ENCODE assay signal across 17 cellular contexts in the genomic region with DNA sequence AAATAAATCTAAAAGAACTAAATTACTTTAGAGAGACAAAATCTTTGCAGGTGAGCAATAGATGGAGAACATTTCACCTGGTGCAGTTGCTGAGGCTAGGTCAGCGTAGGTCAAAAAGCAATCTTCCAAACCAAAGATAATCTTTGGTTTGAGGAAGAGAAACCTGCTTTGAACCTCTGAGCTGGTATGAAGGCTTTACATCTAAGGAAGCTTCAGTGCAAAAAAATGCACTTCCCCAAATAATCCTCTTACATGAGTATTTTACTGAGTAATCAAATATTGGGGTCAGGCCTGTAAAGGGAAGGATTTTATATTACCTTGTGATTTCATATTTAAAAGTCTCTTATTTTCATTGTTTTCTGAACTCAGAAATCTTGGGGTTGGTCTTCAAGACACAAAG.
"Had no signal": no experiment of that assay in that cellular context is flagged by ENCODE, and none has a peak within 500 bp of the region (broad histone marks: within the 10 kb centered on the region; RNA-seq: fewer than 3 reads in every experiment).

No MANE protein-coding gene starts in this region.

- H3K9me3 ChIP-seq: gastrocnemius medialis, right atrium auricular region, transverse colon had no signal

- H3K36me3 ChIP-seq: gastrocnemius medialis, right atrium auricular region, transverse colon had no signal

- H3K27ac ChIP-seq: gastrocnemius medialis, hepatocyte, right atrium auricular region, skin epidermis, transverse colon had no signal

- H3K27me3 Mint-ChIP-seq: activated naive CD8-positive, alpha-beta T cell; central memory CD8-positive, alpha-beta T cell had no signal

- H3K4me1 Mint-ChIP-seq: brain; central memory CD8-positive, alpha-beta T cell had no signal

- H3K27me3 ChIP-seq: gastrocnemius medialis, hepatocyte, right atrium auricular region, transverse colon had no signal

- H2AFZ ChIP-seq: hepatocyte had no signal

- ATAC-seq: activated T-cell treated with anti-CD3 and anti-CD28 coated beads, Interleukin-2, amount 50 U/mL, for 4 hours; gastrocnemius medialis had no signal

- H3K4me1 ChIP-seq: gastrocnemius medialis, right atrium auricular region, transverse colon had no signal

- DNase-seq: activated CD4-positive, alpha-beta T cell treated with anti-CD3 and anti-CD28 coated beads for 1 hour; activated CD4-positive, alpha-beta T cell treated with anti-CD3 and anti-CD28 coated beads, Interleukin-2, amount 50 U/mL, for 48 hours; activated gamma-delta T cell; activated T-cell treated with anti-CD3 and anti-CD28 coated beads, Interleukin-2, amount 50 U/mL, for 4 hours; amygdala; cortex of kidney; effector memory CD4-positive, alpha-beta T cell; gastrocnemius medialis; kidney glomerular epithelial cell; posterior cingulate gyrus; transverse colon had no signal

- H3K4me3 ChIP-seq: gastrocnemius medialis, hepatocyte, right atrium auricular region, skin epidermis, transverse colon had no signal

- H3K4me3 Mint-ChIP-seq: activated naive CD8-positive, alpha-beta T cell; activated T-cell treated with anti-CD3 and anti-CD28 coated beads, Interleukin-2, amount 50 U/mL, for 4 hours; brain; central memory CD8-positive, alpha-beta T cell had no signal

- H3K36me3 Mint-ChIP-seq: activated naive CD8-positive, alpha-beta T cell; brain had no signal

- H3K79me2 ChIP-seq: hepatocyte had no signal

- H3K9me3 Mint-ChIP-seq: activated T-cell treated with anti-CD3 and anti-CD28 coated beads, Interleukin-2, amount 50 U/mL, for 4 hours; central memory CD8-positive, alpha-beta T cell had no signal

- H3K27ac Mint-ChIP-seq: activated naive CD8-positive, alpha-beta T cell; brain had no signal

- H3K4me2 ChIP-seq: hepatocyte had no signal
